In the genomic region with DNA sequence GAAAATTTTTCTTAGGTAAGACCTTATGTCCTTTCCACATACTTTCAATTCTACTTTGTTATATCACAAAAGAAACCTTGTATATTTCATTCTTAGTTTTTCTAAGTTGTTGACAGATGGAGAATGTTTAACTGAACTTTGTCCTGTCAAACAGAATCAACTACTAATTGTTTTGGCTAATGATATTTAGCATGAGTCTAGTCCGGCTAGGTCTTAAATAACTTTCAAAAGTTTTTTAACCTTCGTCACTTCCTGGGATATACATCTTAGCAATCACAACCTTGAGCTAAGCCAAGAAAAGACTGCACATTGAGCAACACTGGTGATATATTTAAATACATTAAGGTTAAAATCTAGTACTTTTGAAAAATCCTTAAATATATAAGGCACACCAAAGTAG, we compare ENCODE assay signal across 1 cellular context.
TF ChIP-seq lines count a peak whose summit lies in the region.

No MANE protein-coding gene starts in this region.

TF ChIP-seq in HepG2, 621 proteins besides CTCF, POLR2A, EP300 and RAD21 (continued from another document):
- TF ChIP-seq, protein P1, sequence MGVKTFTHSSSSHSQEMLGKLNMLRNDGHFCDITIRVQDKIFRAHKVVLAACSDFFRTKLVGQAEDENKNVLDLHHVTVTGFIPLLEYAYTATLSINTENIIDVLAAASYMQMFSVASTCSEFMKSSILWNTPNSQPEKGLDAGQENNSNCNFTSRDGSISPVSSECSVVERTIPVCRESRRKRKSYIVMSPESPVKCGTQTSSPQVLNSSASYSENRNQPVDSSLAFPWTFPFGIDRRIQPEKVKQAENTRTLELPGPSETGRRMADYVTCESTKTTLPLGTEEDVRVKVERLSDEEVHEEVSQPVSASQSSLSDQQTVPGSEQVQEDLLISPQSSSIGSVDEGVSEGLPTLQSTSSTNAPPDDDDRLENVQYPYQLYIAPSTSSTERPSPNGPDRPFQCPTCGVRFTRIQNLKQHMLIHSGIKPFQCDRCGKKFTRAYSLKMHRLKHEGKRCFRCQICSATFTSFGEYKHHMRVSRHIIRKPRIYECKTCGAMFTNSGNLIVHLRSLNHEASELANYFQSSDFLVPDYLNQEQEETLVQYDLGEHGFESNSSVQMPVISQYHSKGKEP (CRISPR knock-in tag; IDR thresholded peaks at IDR 0.05), result no peak
- TF ChIP-seq ZNF205 (CRISPR knock-in tag; IDR thresholded peaks at IDR 0.05) (no peak), ATRX (CRISPR knock-in tag; IDR thresholded peaks at IDR 0.05; ENCODE audit: borderline replicate concordance) (no peak), KLF15 (CRISPR knock-in tag; IDR thresholded peaks at IDR 0.05; ENCODE audit: borderline replicate concordance) (no peak), ZNF354B (CRISPR knock-in tag; IDR thresholded peaks at IDR 0.05) (no peak), HNF4G (IDR thresholded peaks at IDR 0.05; ENCODE audit: borderline replicate concordance, low read depth, low read length) (peak; percentile 58; the same call in 1 of the 2 replicates), HNF4G (CRISPR knock-in tag; IDR thresholded peaks at IDR 0.05; ENCODE audit: borderline replicate concordance, low read depth) (no peak), ZZZ3 (CRISPR knock-in tag; IDR thresholded peaks at IDR 0.05; ENCODE audit: borderline replicate concordance) (no peak), IRF2 (CRISPR knock-in tag; IDR thresholded peaks at IDR 0.05) (no peak), AGO2 (optimal IDR thresholded peaks at IDR 0.05; ENCODE audit: low read depth, low read length) (no peak), SOX5 (CRISPR knock-in tag; IDR thresholded peaks at IDR 0.05; ENCODE audit: borderline replicate concordance) (peak; percentile 71), NONO (IDR thresholded peaks at IDR 0.05) (no peak), NONO (CRISPR knock-in tag; conservative IDR thresholded peaks at IDR 0.05) (no peak), FOXP1 (IDR thresholded peaks at IDR 0.05) (no peak; the same call in 1 of the 2 replicates), FOXP1 (CRISPR knock-in tag; IDR thresholded peaks at IDR 0.05) (peak; percentile 81), MAZ (IDR thresholded peaks at IDR 0.05; ENCODE audit: borderline replicate concordance, low read depth, low read length) (no peak), MAZ (CRISPR knock-in tag; IDR thresholded peaks at IDR 0.05; ENCODE audit: low read depth) (no peak), ZNF253 (CRISPR knock-in tag; IDR thresholded peaks at IDR 0.05; ENCODE audit: borderline replicate concordance) (no peak)
- TF ChIP-seq, protein P2, sequence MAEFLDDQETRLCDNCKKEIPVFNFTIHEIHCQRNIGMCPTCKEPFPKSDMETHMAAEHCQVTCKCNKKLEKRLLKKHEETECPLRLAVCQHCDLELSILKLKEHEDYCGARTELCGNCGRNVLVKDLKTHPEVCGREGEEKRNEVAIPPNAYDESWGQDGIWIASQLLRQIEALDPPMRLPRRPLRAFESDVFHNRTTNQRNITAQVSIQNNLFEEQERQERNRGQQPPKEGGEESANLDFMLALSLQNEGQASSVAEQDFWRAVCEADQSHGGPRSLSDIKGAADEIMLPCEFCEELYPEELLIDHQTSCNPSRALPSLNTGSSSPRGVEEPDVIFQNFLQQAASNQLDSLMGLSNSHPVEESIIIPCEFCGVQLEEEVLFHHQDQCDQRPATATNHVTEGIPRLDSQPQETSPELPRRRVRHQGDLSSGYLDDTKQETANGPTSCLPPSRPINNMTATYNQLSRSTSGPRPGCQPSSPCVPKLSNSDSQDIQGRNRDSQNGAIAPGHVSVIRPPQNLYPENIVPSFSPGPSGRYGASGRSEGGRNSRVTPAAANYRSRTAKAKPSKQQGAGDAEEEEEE (CRISPR knock-in tag; IDR thresholded peaks at IDR 0.05; ENCODE audit: borderline replicate concordance), result no peak
- TF ChIP-seq, protein P3, sequence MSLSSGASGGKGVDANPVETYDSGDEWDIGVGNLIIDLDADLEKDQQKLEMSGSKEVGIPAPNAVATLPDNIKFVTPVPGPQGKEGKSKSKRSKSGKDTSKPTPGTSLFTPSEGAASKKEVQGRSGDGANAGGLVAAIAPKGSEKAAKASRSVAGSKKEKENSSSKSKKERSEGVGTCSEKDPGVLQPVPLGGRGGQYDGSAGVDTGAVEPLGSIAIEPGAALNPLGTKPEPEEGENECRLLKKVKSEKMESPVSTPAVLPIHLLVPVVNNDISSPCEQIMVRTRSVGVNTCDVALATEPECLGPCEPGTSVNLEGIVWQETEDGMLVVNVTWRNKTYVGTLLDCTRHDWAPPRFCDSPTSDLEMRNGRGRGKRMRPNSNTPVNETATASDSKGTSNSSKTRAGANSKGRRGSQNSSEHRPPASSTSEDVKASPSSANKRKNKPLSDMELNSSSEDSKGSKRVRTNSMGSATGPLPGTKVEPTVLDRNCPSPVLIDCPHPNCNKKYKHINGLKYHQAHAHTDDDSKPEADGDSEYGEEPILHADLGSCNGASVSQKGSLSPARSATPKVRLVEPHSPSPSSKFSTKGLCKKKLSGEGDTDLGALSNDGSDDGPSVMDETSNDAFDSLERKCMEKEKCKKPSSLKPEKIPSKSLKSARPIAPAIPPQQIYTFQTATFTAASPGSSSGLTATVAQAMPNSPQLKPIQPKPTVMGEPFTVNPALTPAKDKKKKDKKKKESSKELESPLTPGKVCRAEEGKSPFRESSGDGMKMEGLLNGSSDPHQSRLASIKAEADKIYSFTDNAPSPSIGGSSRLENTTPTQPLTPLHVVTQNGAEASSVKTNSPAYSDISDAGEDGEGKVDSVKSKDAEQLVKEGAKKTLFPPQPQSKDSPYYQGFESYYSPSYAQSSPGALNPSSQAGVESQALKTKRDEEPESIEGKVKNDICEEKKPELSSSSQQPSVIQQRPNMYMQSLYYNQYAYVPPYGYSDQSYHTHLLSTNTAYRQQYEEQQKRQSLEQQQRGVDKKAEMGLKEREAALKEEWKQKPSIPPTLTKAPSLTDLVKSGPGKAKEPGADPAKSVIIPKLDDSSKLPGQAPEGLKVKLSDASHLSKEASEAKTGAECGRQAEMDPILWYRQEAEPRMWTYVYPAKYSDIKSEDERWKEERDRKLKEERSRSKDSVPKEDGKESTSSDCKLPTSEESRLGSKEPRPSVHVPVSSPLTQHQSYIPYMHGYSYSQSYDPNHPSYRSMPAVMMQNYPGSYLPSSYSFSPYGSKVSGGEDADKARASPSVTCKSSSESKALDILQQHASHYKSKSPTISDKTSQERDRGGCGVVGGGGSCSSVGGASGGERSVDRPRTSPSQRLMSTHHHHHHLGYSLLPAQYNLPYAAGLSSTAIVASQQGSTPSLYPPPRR (CRISPR knock-in tag; IDR thresholded peaks at IDR 0.05; ENCODE audit: borderline replicate concordance), result no peak
- TF ChIP-seq, protein P4, sequence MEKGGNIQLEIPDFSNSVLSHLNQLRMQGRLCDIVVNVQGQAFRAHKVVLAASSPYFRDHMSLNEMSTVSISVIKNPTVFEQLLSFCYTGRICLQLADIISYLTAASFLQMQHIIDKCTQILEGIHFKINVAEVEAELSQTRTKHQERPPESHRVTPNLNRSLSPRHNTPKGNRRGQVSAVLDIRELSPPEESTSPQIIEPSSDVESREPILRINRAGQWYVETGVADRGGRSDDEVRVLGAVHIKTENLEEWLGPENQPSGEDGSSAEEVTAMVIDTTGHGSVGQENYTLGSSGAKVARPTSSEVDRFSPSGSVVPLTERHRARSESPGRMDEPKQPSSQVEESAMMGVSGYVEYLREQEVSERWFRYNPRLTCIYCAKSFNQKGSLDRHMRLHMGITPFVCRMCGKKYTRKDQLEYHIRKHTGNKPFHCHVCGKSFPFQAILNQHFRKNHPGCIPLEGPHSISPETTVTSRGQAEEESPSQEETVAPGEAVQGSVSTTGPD (CRISPR knock-in tag; IDR thresholded peaks at IDR 0.05), result no peak
